Comparison of ENCODE assay signal across 35 cellular contexts in the genomic region with DNA sequence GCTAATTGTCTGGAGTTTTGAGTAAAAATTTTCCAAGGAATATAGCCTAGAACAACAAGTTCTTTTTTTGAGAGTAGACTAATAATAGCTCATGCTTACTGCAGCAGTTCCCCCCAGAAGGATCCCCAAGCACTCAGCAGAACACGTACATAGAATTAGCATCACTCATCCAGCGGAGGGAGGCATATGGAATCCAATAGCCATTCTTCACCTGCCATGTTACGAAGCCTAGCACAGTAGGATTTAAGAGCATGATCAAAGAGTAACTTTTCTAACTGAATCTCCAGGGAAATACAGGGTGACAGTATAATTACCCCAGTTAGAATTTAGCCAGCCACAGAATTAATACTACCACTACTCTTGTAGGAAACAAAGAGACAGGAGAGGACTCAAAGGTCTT.
"Had no signal": no experiment of that assay in that cellular context is flagged by ENCODE, and none has a peak within 500 bp of the region (broad histone marks: within the 10 kb centered on the region; RNA-seq: fewer than 3 reads in every experiment).

No MANE protein-coding gene starts in this region.

- H3K27me3 ChIP-seq: MG63 had no signal

- H3K4me3 ChIP-seq: MG63 had no signal

- DNase-seq: Karpas-422, Kasumi-1, MG63, MM.1S, MV-4-11, NCI-H1048, NCI-H1092, NCI-H1092 treated with DMSO at 0.1 percent for 48 hours, NCI-H1105, NCI-H1105 treated with DMSO at 0.1 percent for 48 hours, NCI-H1417, NCI-H1417 treated with DMSO at 0.1 percent for 48 hours, NCI-H1436, NCI-H1436 treated with DMSO at 0.1 percent for 48 hours, NCI-H146, NCI-H1694, NCI-H1694 treated with DMSO at 0.1 percent for 48 hours, NCI-H187, NCI-H187 treated with DMSO at 0.1 percent for 48 hours, NCI-H1930, NCI-H2029, NCI-H2029 treated with DMSO at 0.1 percent for 48 hours, NCI-H2081, NCI-H2081 treated with DMSO at 0.1 percent for 48 hours, NCI-H2107, NCI-H2171, NCI-H2171 treated with DMSO at 0.1 percent for 48 hours, NCI-H226, NCI-H345, NCI-H446, NCI-H446 treated with DMSO at 0.1 percent for 48 hours, NCI-H510A, NCI-H510A treated with DMSO at 0.1 percent for 48 hours, NCI-H524 had no signal

- H3K27ac ChIP-seq: KMS-11 had no signal

- H3K36me3 ChIP-seq: MG63 had no signal

- H3K4me2 ChIP-seq: KMS-11 had no signal

- H3K9me3 ChIP-seq: MG63 had no signal

- H3K9ac ChIP-seq: KMS-11 had no signal
